ENCODE assay signal across 8 cellular contexts in genomic region chr13:32443111-32443510, GRCh38.
DNase-seq lines count a peak whose midpoint lies in the region; ATAC-seq lines count a peak whose summit lies in the region.

No MANE protein-coding gene starts in this region.

- H3K36me3 Mint-ChIP-seq in activated naive CD8-positive, alpha-beta T cell treated with anti-CD3 and anti-CD28 coated beads, Interleukin-2, amount 50 U/mL, for 24 hours (ENCODE audit: low read depth), result no peaks in the 10 kb centered on the region
- no peaks in the 10 kb centered on the region for H3K36me3 Mint-ChIP-seq in memory B cell

- H3K4me1 Mint-ChIP-seq in activated naive CD8-positive, alpha-beta T cell treated with anti-CD3 and anti-CD28 coated beads, Interleukin-2, amount 50 U/mL, for 24 hours, result peaks cover 7% of the 10 kb centered on the region
- peaks cover 16% of the 10 kb centered on the region for H3K4me1 Mint-ChIP-seq in memory B cell

- no peak overlapping the region for H3K4me3 Mint-ChIP-seq in activated naive CD8-positive, alpha-beta T cell treated with anti-CD3 and anti-CD28 coated beads, Interleukin-2, amount 50 U/mL, for 24 hours
- H3K4me3 Mint-ChIP-seq in memory B cell, result no peak overlapping the region

- ATAC-seq in GM21529 (IDR thresholded peaks at IDR 0.05; ENCODE audit: unreplicated experiment), result peak; percentile 60
- no peak for ATAC-seq in activated naive CD8-positive, alpha-beta T cell treated with anti-CD3 and anti-CD28 coated beads, Interleukin-2, amount 50 U/mL, for 24 hours
- peak; percentile 82 for ATAC-seq in memory B cell (ENCODE audit: low read depth)

- DNase-seq in SIG-M5 treated with dmso at 0.1 percent for 504 hours (lab: John Stamatoyannopoulos, UW; ENCODE audit: unreplicated experiment) (peak; percentile 59), SIG-M5 (lab: John Stamatoyannopoulos, UW) (no peak), MV-4-11 (lab: John Stamatoyannopoulos, UW) (peak; percentile 64), memory B cell (ENCODE audit: low spot score in 2 of 2) (peak in 1 of 2 donors; percentile 43), AG08396 (ENCODE audit: low spot score) (no peak), COR-L47 (lab: John Stamatoyannopoulos, UW) (no peak)
- DNase-seq in activated naive CD8-positive, alpha-beta T cell treated with anti-CD3 and anti-CD28 coated beads, Interleukin-2, amount 50 U/mL, for 24 hours, result peak; percentile 12

- H3K9me3 Mint-ChIP-seq in activated naive CD8-positive, alpha-beta T cell treated with anti-CD3 and anti-CD28 coated beads, Interleukin-2, amount 50 U/mL, for 24 hours, result no peaks in the 10 kb centered on the region
- no peaks in the 10 kb centered on the region for H3K9me3 Mint-ChIP-seq in memory B cell

- no peak overlapping the region for H3K27ac Mint-ChIP-seq in activated naive CD8-positive, alpha-beta T cell treated with anti-CD3 and anti-CD28 coated beads, Interleukin-2, amount 50 U/mL, for 24 hours
- peak overlapping the region; percentile 86 for H3K27ac Mint-ChIP-seq in memory B cell

- no peaks in the 10 kb centered on the region for H3K27me3 Mint-ChIP-seq in activated naive CD8-positive, alpha-beta T cell treated with anti-CD3 and anti-CD28 coated beads, Interleukin-2, amount 50 U/mL, for 24 hours
- H3K27me3 Mint-ChIP-seq in memory B cell, result no peaks in the 10 kb centered on the region

Comparison
In these comparisons a context has a peak if more than half of its experiments do, and no peak if none do; other contexts are left out.
1. DNase-seq: peak in SIG-M5 treated with dmso at 0.1 percent for 504 hours (single experiment), MV-4-11 (single experiment) and activated naive CD8-positive, alpha-beta T cell treated with anti-CD3 and anti-CD28 coated beads, Interleukin-2, amount 50 U/mL, for 24 hours (single experiment); none in SIG-M5 (single experiment), AG08396 (single experiment) and COR-L47 (single experiment).